ENCODE assay signal across 1 cellular context in the genomic region with DNA sequence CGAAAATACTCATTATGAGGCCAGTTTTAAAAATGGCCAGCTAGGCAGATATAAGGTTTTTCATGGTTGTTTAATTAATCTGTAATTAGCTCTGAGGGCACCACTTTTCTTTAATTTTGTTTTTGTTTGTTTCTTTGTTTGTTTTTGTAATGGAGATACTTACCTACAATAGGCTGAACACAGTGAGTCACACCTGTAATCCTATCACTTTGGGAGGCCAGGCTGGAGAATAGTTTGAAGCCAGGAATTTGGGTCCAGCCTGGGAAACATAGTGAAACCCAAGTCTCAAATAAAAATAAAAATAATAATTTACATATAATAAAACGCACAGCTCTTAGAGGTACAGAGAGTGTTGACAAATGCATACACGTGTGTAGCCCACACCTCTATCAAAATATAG.
TF ChIP-seq lines count a peak whose summit lies in the region.

No MANE protein-coding gene starts in this region.

TF ChIP-seq in GM23338, 12 proteins besides CTCF, POLR2A, EP300 and RAD21:
- TF ChIP-seq, protein P1, sequence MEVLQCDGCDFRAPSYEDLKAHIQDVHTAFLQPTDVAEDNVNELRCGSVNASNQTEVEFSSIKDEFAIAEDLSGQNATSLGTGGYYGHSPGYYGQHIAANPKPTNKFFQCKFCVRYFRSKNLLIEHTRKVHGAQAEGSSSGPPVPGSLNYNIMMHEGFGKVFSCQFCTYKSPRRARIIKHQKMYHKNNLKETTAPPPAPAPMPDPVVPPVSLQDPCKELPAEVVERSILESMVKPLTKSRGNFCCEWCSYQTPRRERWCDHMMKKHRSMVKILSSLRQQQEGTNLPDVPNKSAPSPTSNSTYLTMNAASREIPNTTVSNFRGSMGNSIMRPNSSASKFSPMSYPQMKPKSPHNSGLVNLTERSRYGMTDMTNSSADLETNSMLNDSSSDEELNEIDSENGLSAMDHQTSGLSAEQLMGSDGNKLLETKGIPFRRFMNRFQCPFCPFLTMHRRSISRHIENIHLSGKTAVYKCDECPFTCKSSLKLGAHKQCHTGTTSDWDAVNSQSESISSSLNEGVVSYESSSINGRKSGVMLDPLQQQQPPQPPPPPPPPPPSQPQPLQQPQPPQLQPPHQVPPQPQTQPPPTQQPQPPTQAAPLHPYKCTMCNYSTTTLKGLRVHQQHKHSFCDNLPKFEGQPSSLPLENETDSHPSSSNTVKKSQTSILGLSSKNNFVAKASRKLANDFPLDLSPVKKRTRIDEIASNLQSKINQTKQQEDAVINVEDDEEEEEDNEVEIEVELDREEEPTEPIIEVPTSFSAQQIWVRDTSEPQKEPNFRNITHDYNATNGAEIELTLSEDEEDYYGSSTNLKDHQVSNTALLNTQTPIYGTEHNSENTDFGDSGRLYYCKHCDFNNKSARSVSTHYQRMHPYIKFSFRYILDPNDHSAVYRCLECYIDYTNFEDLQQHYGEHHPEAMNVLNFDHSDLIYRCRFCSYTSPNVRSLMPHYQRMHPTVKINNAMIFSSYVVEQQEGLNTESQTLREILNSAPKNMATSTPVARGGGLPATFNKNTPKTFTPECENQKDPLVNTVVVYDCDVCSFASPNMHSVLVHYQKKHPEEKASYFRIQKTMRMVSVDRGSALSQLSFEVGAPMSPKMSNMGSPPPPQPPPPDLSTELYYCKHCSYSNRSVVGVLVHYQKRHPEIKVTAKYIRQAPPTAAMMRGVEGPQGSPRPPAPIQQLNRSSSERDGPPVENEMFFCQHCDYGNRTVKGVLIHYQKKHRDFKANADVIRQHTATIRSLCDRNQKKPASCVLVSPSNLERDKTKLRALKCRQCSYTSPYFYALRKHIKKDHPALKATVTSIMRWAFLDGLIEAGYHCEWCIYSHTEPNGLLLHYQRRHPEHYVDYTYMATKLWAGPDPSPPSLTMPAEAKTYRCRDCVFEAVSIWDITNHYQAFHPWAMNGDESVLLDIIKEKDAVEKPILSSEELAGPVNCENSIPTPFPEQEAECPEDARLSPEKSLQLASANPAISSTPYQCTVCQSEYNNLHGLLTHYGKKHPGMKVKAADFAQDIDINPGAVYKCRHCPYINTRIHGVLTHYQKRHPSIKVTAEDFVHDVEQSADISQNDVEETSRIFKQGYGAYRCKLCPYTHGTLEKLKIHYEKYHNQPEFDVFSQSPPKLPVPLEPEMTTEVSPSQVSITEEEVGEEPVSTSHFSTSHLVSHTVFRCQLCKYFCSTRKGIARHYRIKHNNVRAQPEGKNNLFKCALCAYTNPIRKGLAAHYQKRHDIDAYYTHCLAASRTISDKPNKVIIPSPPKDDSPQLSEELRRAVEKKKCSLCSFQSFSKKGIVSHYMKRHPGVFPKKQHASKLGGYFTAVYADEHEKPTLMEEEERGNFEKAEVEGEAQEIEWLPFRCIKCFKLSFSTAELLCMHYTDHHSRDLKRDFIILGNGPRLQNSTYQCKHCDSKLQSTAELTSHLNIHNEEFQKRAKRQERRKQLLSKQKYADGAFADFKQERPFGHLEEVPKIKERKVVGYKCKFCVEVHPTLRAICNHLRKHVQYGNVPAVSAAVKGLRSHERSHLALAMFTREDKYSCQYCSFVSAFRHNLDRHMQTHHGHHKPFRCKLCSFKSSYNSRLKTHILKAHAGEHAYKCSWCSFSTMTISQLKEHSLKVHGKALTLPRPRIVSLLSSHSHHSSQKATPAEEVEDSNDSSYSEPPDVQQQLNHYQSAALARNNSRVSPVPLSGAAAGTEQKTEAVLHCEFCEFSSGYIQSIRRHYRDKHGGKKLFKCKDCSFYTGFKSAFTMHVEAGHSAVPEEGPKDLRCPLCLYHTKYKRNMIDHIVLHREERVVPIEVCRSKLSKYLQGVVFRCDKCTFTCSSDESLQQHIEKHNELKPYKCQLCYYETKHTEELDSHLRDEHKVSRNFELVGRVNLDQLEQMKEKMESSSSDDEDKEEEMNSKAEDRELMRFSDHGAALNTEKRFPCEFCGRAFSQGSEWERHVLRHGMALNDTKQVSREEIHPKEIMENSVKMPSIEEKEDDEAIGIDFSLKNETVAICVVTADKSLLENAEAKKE (CRISPR knock-in tag; IDR thresholded peaks at IDR 0.05): no peak
- TF ChIP-seq NANOG (IDR thresholded peaks at IDR 0.05; ENCODE audit: borderline replicate concordance): peak; percentile 43; the same call in 1 of the 2 replicates
- no peak for TF ChIP-seq JUNB (IDR thresholded peaks at IDR 0.05; ENCODE audit: unreplicated experiment)
